Comparison of ENCODE assay signal across 9 cellular contexts in the genomic region with DNA sequence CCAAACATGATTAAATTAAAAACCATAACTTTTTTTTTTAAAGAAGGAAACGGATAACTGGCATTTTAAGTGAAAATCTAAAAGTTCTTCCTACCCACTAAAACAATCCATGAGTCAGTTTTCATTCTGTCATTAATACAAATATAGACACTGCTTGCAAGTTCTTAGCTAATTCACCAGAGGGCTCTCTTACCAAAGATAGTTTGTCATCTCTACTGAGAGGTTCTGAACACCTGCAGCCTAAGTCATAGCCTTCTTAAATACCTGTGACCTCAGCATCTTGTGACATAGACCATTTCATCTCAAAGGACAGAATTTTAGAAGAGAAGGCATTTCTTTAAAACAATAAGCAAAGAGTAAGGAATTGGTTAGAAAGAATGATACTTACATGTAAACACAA.
A peak's percentile ranks its signal among the peaks of the same experiment; 100 is the strongest.
DNase-seq lines count a peak whose midpoint lies in the region; ATAC-seq, FAIRE-seq and TF ChIP-seq lines count a peak whose summit lies in the region.
"Had no signal": no experiment of that assay in that cellular context is flagged by ENCODE, and none has a peak within 500 bp of the region (broad histone marks: within the 10 kb centered on the region; RNA-seq: fewer than 3 reads in every experiment).

No MANE protein-coding gene starts in this region.

- H3K79me2 ChIP-seq in Loucy (ENCODE audit: insufficient read depth, low read length): no peaks in the 10 kb centered on the region
- H3K79me2 ChIP-seq in mesendoderm (ENCODE audit: control insufficient read depth, insufficient read depth, low read length): no peaks in the 10 kb centered on the region

- no peaks in the 10 kb centered on the region for H3K9me2 ChIP-seq in Loucy (replicated peaks; ENCODE audit: low read depth, low read length)

- no peak overlapping the region for H3K56ac ChIP-seq in mesendoderm (ENCODE audit: low read length)

- in situ Hi-C loops in astrocyte of the spinal cord (cut with HindIII; ENCODE audit: low sequenced_read_pairs): no loop called here

- no peak overlapping the region for H3K9ac ChIP-seq in Loucy (ENCODE audit: low read depth, low read length, poor library complexity, severe bottlenecking)
- no peak overlapping the region for H3K9ac ChIP-seq in mesendoderm (ENCODE audit: low read length)
- no peak overlapping the region for H3K9ac ChIP-seq in colonic mucosa (ENCODE audit: low read depth in 2 of 2, low read length in 2 of 2)

- H3K79me1 ChIP-seq in mesendoderm (ENCODE audit: low read length): no peaks in the 10 kb centered on the region

- no peak overlapping the region for H2BK120ac ChIP-seq in mesendoderm (ENCODE audit: low read depth, low read length)

- H3K27ac Mint-ChIP-seq in natural killer cell treated with Interleukin-12 subunit alpha and Interleukin-12 subunit beta and Interleukin-15 and Interleukin-18, amount 100 ng/mL, for 72 hours: no peak overlapping the region
- H3K27ac Mint-ChIP-seq: nephron had no signal

- H3K4me2 ChIP-seq in Loucy (ENCODE audit: low read depth, low read length, poor library complexity, severe bottlenecking) (no peak overlapping the region), mesendoderm (ENCODE audit: low read length) (no peak overlapping the region)

- FAIRE-seq in G401.6 (lab: Jason Lieb, UNC): peak; percentile 94

- no peaks in the 10 kb centered on the region for H3K36me3 ChIP-seq in Loucy (ENCODE audit: insufficient read depth, low read length)
- H3K36me3 ChIP-seq in mesendoderm (ENCODE audit: control insufficient read depth, insufficient read depth, low read length): no peaks in the 10 kb centered on the region
- no peaks in the 10 kb centered on the region for H3K36me3 ChIP-seq in colonic mucosa

- H3K27me3 Mint-ChIP-seq in natural killer cell treated with Interleukin-12 subunit alpha and Interleukin-12 subunit beta and Interleukin-15 and Interleukin-18, amount 100 ng/mL, for 72 hours: peaks cover 14 to 33% of the 10 kb centered on the region in 2 donors

- TF ChIP-seq CTCF in Loucy (conservative IDR thresholded peaks at IDR 0.05; ENCODE audit: low read length) (peak; percentile 54), astrocyte of the spinal cord (IDR thresholded peaks at IDR 0.05; ENCODE audit: low read depth, low read length) (peak; percentile 39), colonic mucosa (IDR thresholded peaks at IDR 0.05) (no peak)

- no peaks in the 10 kb centered on the region for H3K9me3 Mint-ChIP-seq in natural killer cell treated with Interleukin-12 subunit alpha and Interleukin-12 subunit beta and Interleukin-15 and Interleukin-18, amount 100 ng/mL, for 72 hours
- H3K9me3 Mint-ChIP-seq: nephron had no signal

- no peak overlapping the region for H2AFZ ChIP-seq in Loucy (ENCODE audit: low read length)

- no peak for ATAC-seq in natural killer cell treated with Interleukin-12 subunit alpha and Interleukin-12 subunit beta and Interleukin-15 and Interleukin-18, amount 100 ng/mL, for 72 hours

- H3K4ac ChIP-seq in mesendoderm (ENCODE audit: low read depth, low read length): no peak overlapping the region

- H3K23ac ChIP-seq in mesendoderm (ENCODE audit: low read length): no peak overlapping the region

- no peaks in the 10 kb centered on the region for H3K36me3 Mint-ChIP-seq in natural killer cell treated with Interleukin-12 subunit alpha and Interleukin-12 subunit beta and Interleukin-15 and Interleukin-18, amount 100 ng/mL, for 72 hours

- no peaks in the 10 kb centered on the region for H3F3A ChIP-seq in Loucy (ENCODE audit: low read depth)

- no peak overlapping the region for H4K5ac ChIP-seq in mesendoderm (ENCODE audit: low read length)

- no peak overlapping the region for H2BK5ac ChIP-seq in mesendoderm (ENCODE audit: low read length)

- H3K4me1 Mint-ChIP-seq in natural killer cell treated with Interleukin-12 subunit alpha and Interleukin-12 subunit beta and Interleukin-15 and Interleukin-18, amount 100 ng/mL, for 72 hours (ENCODE audit: low read depth in 2 of 2): no peaks in the 10 kb centered on the region
- H3K4me1 Mint-ChIP-seq: nephron had no signal

- H3K9me3 ChIP-seq in Loucy (ENCODE audit: insufficient read depth, low read depth, low read length) (no peaks in the 10 kb centered on the region), colonic mucosa (no peaks in the 10 kb centered on the region)

- no peak overlapping the region for H3K18ac ChIP-seq in mesendoderm (ENCODE audit: low read length)

- intact Hi-C loops in colonic mucosa (cut with DNase I): loop anchor here (10.0 kb wide), 1 partner anchor 536 kb away; no protein-coding TSS in a partner anchor

- no peaks in the 10 kb centered on the region for H4K20me1 ChIP-seq in Loucy (ENCODE audit: insufficient read depth, low read length, poor library complexity, severe bottlenecking)

- H3K27ac ChIP-seq in mesendoderm (ENCODE audit: low read depth, low read length) (no peak overlapping the region), colonic mucosa (no peak overlapping the region)

- DNase-seq in astrocyte of the spinal cord (ENCODE audit: low read depth, low spot score) (peak; percentile 20), mesendoderm (peak; percentile 18), epidermal melanocyte (ENCODE audit: insufficient read length, low spot score) (no peak), colonic mucosa (no peak), C1 segment of cervical spinal cord (lab: John Stamatoyannopoulos, UW) (no peak)
- DNase-seq in natural killer cell treated with Interleukin-12 subunit alpha and Interleukin-12 subunit beta and Interleukin-15 and Interleukin-18, amount 100 ng/mL, for 72 hours (ENCODE audit: low spot score): no peak

- no peak overlapping the region for H2BK15ac ChIP-seq in mesendoderm (replicated peaks; ENCODE audit: low read depth)

- WGBS in mesendoderm (ENCODE audit: extremely low coverage, insufficient coverage, low lambda C conversion rate): no CpG with 5 or more reads among the region's 1 CpG

- no peak overlapping the region for H4K8ac ChIP-seq in mesendoderm (ENCODE audit: low read depth, low read length)

- no peak overlapping the region for H2AK5ac ChIP-seq in mesendoderm (ENCODE audit: low read length)

- no peaks in the 10 kb centered on the region for H3K27me3 ChIP-seq in Loucy (ENCODE audit: insufficient read depth, low read length, poor library complexity, severe bottlenecking)
- no peaks in the 10 kb centered on the region for H3K27me3 ChIP-seq in mesendoderm (ENCODE audit: insufficient read depth, low read length, poor library complexity)
- H3K27me3 ChIP-seq in colonic mucosa: no peaks in the 10 kb centered on the region

- H3K4me1 ChIP-seq in Loucy (ENCODE audit: insufficient read depth, low read length, poor library complexity, severe bottlenecking) (no peaks in the 10 kb centered on the region), mesendoderm (ENCODE audit: control insufficient read depth, low read depth, low read length) (no peaks in the 10 kb centered on the region), colonic mucosa (no peaks in the 10 kb centered on the region)

- H3K4me3 Mint-ChIP-seq in natural killer cell treated with Interleukin-12 subunit alpha and Interleukin-12 subunit beta and Interleukin-15 and Interleukin-18, amount 100 ng/mL, for 72 hours: no peak overlapping the region
- H3K4me3 Mint-ChIP-seq: nephron had no signal

- no peak overlapping the region for H3K4me3 ChIP-seq in Loucy (ENCODE audit: low read length, poor library complexity, severe bottlenecking)
- no peak overlapping the region for H3K4me3 ChIP-seq in astrocyte of the spinal cord (ENCODE audit: low read depth, low read length)
- H3K4me3 ChIP-seq in mesendoderm (ENCODE audit: low read length): no peak overlapping the region
- H3K4me3 ChIP-seq in colonic mucosa: no peak overlapping the region

Comparison
In these comparisons a context has a peak if more than half of its experiments do, and no peak if none do; other contexts are left out.
1. DNase-seq: peak in astrocyte of the spinal cord (single experiment) and mesendoderm (single experiment); none in epidermal melanocyte (single experiment), colonic mucosa (single experiment), natural killer cell treated with Interleukin-12 subunit alpha and Interleukin-12 subunit beta and Interleukin-15 and Interleukin-18, amount 100 ng/mL, for 72 hours (single experiment) and C1 segment of cervical spinal cord (0 of 14).